8 cellular contexts compared by ENCODE assay signal in genomic region chr11:47766363-47767227, GRCh38. TPM values are rescaled to one million over a fixed set of nuclear protein-coding genes. Genes with fewer than 3 reads are reported as not detected.
DNase-seq lines count a peak whose midpoint lies in the region; ATAC-seq, FAIRE-seq and TF ChIP-seq lines count a peak whose summit lies in the region.

No MANE protein-coding gene starts in this region.

- peak overlapping the region; percentile 88 for H3K4me3 ChIP-seq in Loucy (ENCODE audit: low read length, poor library complexity, severe bottlenecking)
- H3K4me3 ChIP-seq in cardiac fibroblast (replicated peaks in 1 of 2; ENCODE audit: low read depth in 2 of 2, low read length in 2 of 2), result peak overlapping the region; percentile 59 to 80
- H3K4me3 ChIP-seq in keratinocyte (ENCODE audit: control insufficient read depth in 2 of 3, extremely low read depth in 1 of 3, insufficient read depth in 2 of 3, low read depth in 1 of 3, low read length in 3 of 3), result peak overlapping the region; percentile 84 to 100 (median 99)

- peak; percentile 20 for ATAC-seq in activated B cell treated with CpG ODN at 0.5 μM for 24 hours (ENCODE audit: low read depth)

- no peaks in the 10 kb centered on the region for H3K9me1 ChIP-seq in keratinocyte (ENCODE audit: control insufficient read depth, extremely low read depth, insufficient read depth, low read length)

- peak overlapping the region; percentile 97 for H3K4me3 Mint-ChIP-seq in activated B cell treated with CpG ODN at 0.5 μM for 24 hours

- H3K36me3 ChIP-seq in Loucy (ENCODE audit: insufficient read depth, low read length) (peaks cover 16% of the 10 kb centered on the region; the same call in 1 of the 2 replicates), keratinocyte (ENCODE audit: control insufficient read depth in 2 of 2, extremely low read depth in 1 of 2, insufficient read depth in 2 of 2, low read length in 2 of 2) (peaks cover 10 to 11% of the 10 kb centered on the region in 2 experiments)

- POLR2A ChIA-PET in activated B cell treated with CpG ODN at 0.5 μM for 24 hours (lab: Charles Lee), result interaction anchor here (0.6 to 3.0 kb wide), 14 partner anchors 8 to 343 kb away, joined by 3 to 12 read pairs (median 4); partner anchors contain the start of genes AGBL2 and CELF1

- TF ChIP-seq CTCF in GM12874 (IDR thresholded peaks at IDR 0.05; ENCODE audit: insufficient read depth, low read depth, low read length), result 0 out of 2 replicates have a peak, but pooled peaks have one; percentile 2
- TF ChIP-seq CTCF in Loucy (conservative IDR thresholded peaks at IDR 0.05; ENCODE audit: low read length), result no peak
- TF ChIP-seq CTCF in activated B cell treated with CpG ODN at 0.5 μM for 24 hours (IDR thresholded peaks at IDR 0.05), result no peak
- TF ChIP-seq CTCF in cardiac fibroblast (IDR thresholded peaks at IDR 0.05; ENCODE audit: low read depth, low read length), result no peak
- no peak for TF ChIP-seq CTCF in keratinocyte (optimal IDR thresholded peaks at IDR 0.05 in 1 of 3, IDR thresholded peaks at IDR 0.05 in 1 of 3, conservative IDR thresholded peaks at IDR 0.05 in 1 of 3; ENCODE audit: extremely low read depth in 1 of 3, insufficient read depth in 2 of 3, low read length in 3 of 3)

- FAIRE-seq in H54 (lab: Jason Lieb, UNC) (no peak), keratinocyte (lab: Jason Lieb, UNC) (no peak)

- CTCF ChIA-PET in activated B cell treated with CpG ODN at 0.5 μM for 24 hours (lab: Charles Lee), result no interaction called here

- peak overlapping the region; percentile 100 for H3K27ac Mint-ChIP-seq in activated B cell treated with CpG ODN at 0.5 μM for 24 hours

- peaks cover 37% of the 10 kb centered on the region for H3K36me3 Mint-ChIP-seq in activated B cell treated with CpG ODN at 0.5 μM for 24 hours (ENCODE audit: low read depth)

- dilution Hi-C loops in keratinocyte (cut with MboI; ENCODE audit: extremely low pct_ligation_motif_present, low sequenced_read_pairs), result no loop called here

- H3K79me2 ChIP-seq in Loucy (ENCODE audit: insufficient read depth, low read length), result peaks cover 65% of the 10 kb centered on the region
- H3K79me2 ChIP-seq in keratinocyte (ENCODE audit: control insufficient read depth, insufficient read depth, low read length), result peaks cover 51% of the 10 kb centered on the region

- H3K4me2 ChIP-seq in Loucy (ENCODE audit: low read depth, low read length, poor library complexity, severe bottlenecking), result peak overlapping the region; percentile 86
- peak overlapping the region; percentile 81 for H3K4me2 ChIP-seq in keratinocyte (ENCODE audit: control insufficient read depth, extremely low read depth, insufficient read depth, low read depth, low read length)

- TF ChIP-seq POLR2A in H54 (IDR thresholded peaks at IDR 0.05; ENCODE audit: low read depth, low read length), result no peak

- no peaks in the 10 kb centered on the region for H3K27me3 ChIP-seq in Loucy (ENCODE audit: insufficient read depth, low read length, poor library complexity, severe bottlenecking)
- H3K27me3 ChIP-seq in keratinocyte (ENCODE audit: control insufficient read depth, extremely low read depth, insufficient read depth, low read length), result no peaks in the 10 kb centered on the region

- H3K9me3 ChIP-seq in Loucy (ENCODE audit: insufficient read depth, low read depth, low read length), result no peaks in the 10 kb centered on the region
- no peaks in the 10 kb centered on the region for H3K9me3 ChIP-seq in keratinocyte (ENCODE audit: control insufficient read depth, low read depth, low read length)

- H3K27ac ChIP-seq in keratinocyte (ENCODE audit: control insufficient read depth, insufficient read depth, low read length), result peak overlapping the region; percentile 87

- no peaks in the 10 kb centered on the region for H3K27me3 Mint-ChIP-seq in activated B cell treated with CpG ODN at 0.5 μM for 24 hours

- H3F3A ChIP-seq in Loucy (ENCODE audit: low read depth), result no peaks in the 10 kb centered on the region

- peak overlapping the region; percentile 90 for H3K9ac ChIP-seq in Loucy (ENCODE audit: low read depth, low read length, poor library complexity, severe bottlenecking)
- peak overlapping the region; percentile 99 for H3K9ac ChIP-seq in keratinocyte (ENCODE audit: control insufficient read depth, extremely low read depth, insufficient read depth, low read length)

- peak; percentile 35 for DNase-seq in H54 (ENCODE audit: insufficient read length, low spot score)
- DNase-seq in activated B cell treated with CpG ODN at 0.5 μM for 24 hours, result peak; percentile 63
- DNase-seq in cardiac fibroblast (ENCODE audit: low read depth in 2 of 2), result peak; percentile 64 to 71
- DNase-seq in keratinocyte (ENCODE audit: low read depth, low spot score), result no peak
- DNase-seq in stimulated activated CD4-positive, alpha-beta T cell treated with anti-CD3 and anti-CD28 coated beads, Interleukin-12 subunit alpha, Interleukin-12 subunit beta, amount 100 ng/mL, for 48 hours (ENCODE audit: low read depth in 2 of 3, low spot score in 1 of 3), result peak; percentile 58 to 71 (median 65)
- no peak for DNase-seq in NCI-H1048 (lab: John Stamatoyannopoulos, UW)

- H3K9me2 ChIP-seq in Loucy (replicated peaks; ENCODE audit: low read depth, low read length), result no peaks in the 10 kb centered on the region

- peaks cover 35% of the 10 kb centered on the region for H4K20me1 ChIP-seq in Loucy (ENCODE audit: insufficient read depth, low read length, poor library complexity, severe bottlenecking)
- H4K20me1 ChIP-seq in keratinocyte (ENCODE audit: control insufficient read depth, extremely low read depth, insufficient read depth, low read length), result peaks cover 4% of the 10 kb centered on the region

- no peaks in the 10 kb centered on the region for H3K9me3 Mint-ChIP-seq in activated B cell treated with CpG ODN at 0.5 μM for 24 hours

- H3K4me1 ChIP-seq in Loucy (ENCODE audit: insufficient read depth, low read length, poor library complexity, severe bottlenecking), result peaks cover 21% of the 10 kb centered on the region
- peaks cover 20% of the 10 kb centered on the region for H3K4me1 ChIP-seq in keratinocyte (ENCODE audit: control insufficient read depth, extremely low read depth, insufficient read depth, low read length)

- H2AFZ ChIP-seq in Loucy (ENCODE audit: low read length) (peak overlapping the region; percentile 19; the same call in 1 of the 2 replicates), keratinocyte (ENCODE audit: control insufficient read depth, low read length) (peak overlapping the region; percentile 71)

- intact Hi-C loops in activated B cell treated with CpG ODN at 0.5 μM for 24 hours (cut with micrococcal nuclease), result loop anchor here (1.0 to 2.0 kb wide), 8 partner anchors 52 to 497 kb away; partner anchors contain the start of genes AGBL2, CELF1, KBTBD4 and MTCH2

- H3K4me1 Mint-ChIP-seq in activated B cell treated with CpG ODN at 0.5 μM for 24 hours, result peaks cover 33% of the 10 kb centered on the region

RNA-seq across cellular contexts. Expression of gene FNBP4, which starts 0.5 kb away (rescaled TPM):
- total RNA-seq in activated B cell treated with CpG ODN at 0.5 μM for 24 hours, result 204 and 233 TPM in 2 replicates
- 57.3 to 76.9 TPM (median 62.4 TPM) in 3 replicates for polyA plus RNA-seq in keratinocyte
- 135 TPM for polyA plus RNA-seq in keratinocyte (2011; ENCODE audit: low read depth)
- 21.1 and 31.6 TPM in 2 replicates for polyA plus RNA-seq in keratinocyte (2011; cell fraction: cytosol; rRNA removed)
- 187 and 212 TPM in 2 replicates for polyA plus RNA-seq in keratinocyte (2011; cell fraction: nucleus; rRNA removed)
- polyA plus RNA-seq in keratinocyte (2012; ENCODE audit: low replicate concordance), result 29.3 and 60.8 TPM in 2 replicates
- polyA minus RNA-seq in keratinocyte, result 33.7 to 60.9 TPM (median 36.7 TPM) in 3 replicates
- 26.7 TPM for polyA minus RNA-seq in keratinocyte (2011; cell fraction: cytosol; rRNA and poly(A)+ RNA removed)
- polyA minus RNA-seq in keratinocyte (2011; cell fraction: nucleus; rRNA and poly(A)+ RNA removed), result 79.0 and 125 TPM in 2 replicates

RNA-seq across cellular contexts. Expression of gene AGBL2, which starts 51.4 kb away (rescaled TPM):
- total RNA-seq in activated B cell treated with CpG ODN at 0.5 μM for 24 hours, result 7.0 and 8.2 TPM in 2 replicates
- 0.95 to 2.1 TPM (median 1.3 TPM) in 3 replicates for polyA plus RNA-seq in keratinocyte
- polyA plus RNA-seq in keratinocyte (2011; ENCODE audit: low read depth), result 0.20 TPM
- 0.50 and 1.2 TPM in 2 replicates for polyA plus RNA-seq in keratinocyte (2011; cell fraction: cytosol; rRNA removed)
- polyA plus RNA-seq in keratinocyte (2011; cell fraction: nucleus; rRNA removed), result 5.9 and 6.3 TPM in 2 replicates
- polyA plus RNA-seq in keratinocyte (2012; ENCODE audit: low replicate concordance), result 0.28 and 0.36 TPM in 2 replicates
- 0.59 to 2.1 TPM (median 0.62 TPM) in 3 replicates for polyA minus RNA-seq in keratinocyte
- polyA minus RNA-seq in keratinocyte (2011; cell fraction: cytosol; rRNA and poly(A)+ RNA removed), result not detected
- 1.8 and 2.2 TPM in 2 replicates for polyA minus RNA-seq in keratinocyte (2011; cell fraction: nucleus; rRNA and poly(A)+ RNA removed)

Comparison
In these comparisons a context has a peak if more than half of its experiments do, and no peak if none do; other contexts are left out.
1. DNase-seq: peak in H54 (single experiment), activated B cell treated with CpG ODN at 0.5 μM for 24 hours (single experiment), cardiac fibroblast (2 of 2) and stimulated activated CD4-positive, alpha-beta T cell treated with anti-CD3 and anti-CD28 coated beads, Interleukin-12 subunit alpha, Interleukin-12 subunit beta, amount 100 ng/mL, for 48 hours (3 of 3); none in keratinocyte (single experiment) and NCI-H1048 (single experiment).
2. Peak in every context shown above with its lines, with median percentiles within 50 percentile points of each other: H3K4me3 ChIP-seq.